In genomic region chr6:113635222-113635970, GRCh38 we compare ENCODE assay signal across 1 cellular context.
TF ChIP-seq lines count a peak whose summit lies in the region.

No MANE protein-coding gene starts in this region.

TF ChIP-seq in A549, 52 proteins besides CTCF, POLR2A, EP300 and RAD21 (continued from another document):
- TF ChIP-seq ATOH8 (CRISPR knock-in tag; IDR thresholded peaks at IDR 0.05; ENCODE audit: low read depth) (no peak), GATA3 (IDR thresholded peaks at IDR 0.05; ENCODE audit: borderline replicate concordance) (no peak), BHLHE40 (IDR thresholded peaks at IDR 0.05; ENCODE audit: low read depth, low read length) (no peak)
